ENCODE assay signal across 14 cellular contexts in genomic region chr11:76408171-76408965, GRCh38. TPM values are rescaled to one million over a fixed set of nuclear protein-coding genes. Genes with fewer than 3 reads are reported as not detected.
DNase-seq lines count a peak whose midpoint lies in the region; ATAC-seq and TF ChIP-seq lines count a peak whose summit lies in the region.
"Had no signal": no experiment of that assay in that cellular context is flagged by ENCODE, and none has a peak within 500 bp of the region (broad histone marks: within the 10 kb centered on the region; RNA-seq: fewer than 3 reads in every experiment).

No MANE protein-coding gene starts in this region.

- H3K9me3 ChIP-seq in neuronal stem cell (replicated peaks in 1 of 2; ENCODE audit: control insufficient read depth in 2 of 2, insufficient read depth in 1 of 2, low read depth in 1 of 2, low read length in 2 of 2) (no peaks in the 10 kb centered on the region), osteoblast (ENCODE audit: low read depth, low read length) (no peaks in the 10 kb centered on the region), mucosa of descending colon (no peaks in the 10 kb centered on the region)
- H3K9me3 ChIP-seq: A549, gastrocnemius medialis, upper lobe of right lung had no signal

- ATAC-seq in mucosa of descending colon = no peak
- ATAC-seq: A549, gastrocnemius medialis, upper lobe of right lung had no signal

- H2BK120ac ChIP-seq in neuronal stem cell (ENCODE audit: low read depth, low read length) = no peak overlapping the region

- no peak overlapping the region for H3K14ac ChIP-seq in neuronal stem cell (ENCODE audit: low read length)

- H2AFZ ChIP-seq in neuronal stem cell (ENCODE audit: low read length) (peak overlapping the region; percentile 80), osteoblast (ENCODE audit: low read length) (no peak overlapping the region)

- H4K8ac ChIP-seq in neuronal stem cell (ENCODE audit: low read depth, low read length) = no peak overlapping the region

- H3K23ac ChIP-seq in neuronal stem cell (ENCODE audit: low read depth, low read length, poor library complexity) = no peak overlapping the region

- intact Hi-C loops in mucosa of descending colon (cut with DNase I, micrococcal nuclease) = no loop called here

- H3K27ac ChIP-seq in neuronal stem cell (replicated peaks; ENCODE audit: low read length) = no peak overlapping the region
- no peak overlapping the region for H3K27ac ChIP-seq in osteoblast (ENCODE audit: low read depth, low read length)
- H3K27ac ChIP-seq: A549, gastrocnemius medialis, upper lobe of right lung had no signal

- H3K4me2 ChIP-seq in neuronal stem cell (ENCODE audit: insufficient read depth, low read length, poor library complexity, severe bottlenecking) = no peak overlapping the region
- no peak overlapping the region for H3K4me2 ChIP-seq in osteoblast (ENCODE audit: insufficient read depth, low read length)
- H3K4me2 ChIP-seq: A549 had no signal

- no peak overlapping the region for H3K4ac ChIP-seq in neuronal stem cell (ENCODE audit: low read length)

- H2BK15ac ChIP-seq in neuronal stem cell (ENCODE audit: low read length) = no peak overlapping the region

- H3K79me2 ChIP-seq in osteoblast (ENCODE audit: insufficient read depth, low read length) = no peaks in the 10 kb centered on the region

- no peak overlapping the region for H3K18ac ChIP-seq in neuronal stem cell (ENCODE audit: low read length)

- H2BK5ac ChIP-seq in neuronal stem cell (ENCODE audit: low read length) = no peak overlapping the region

- H4K20me1 ChIP-seq in osteoblast (ENCODE audit: insufficient read depth, low read length) = no peaks in the 10 kb centered on the region

- H4K91ac ChIP-seq in neuronal stem cell (ENCODE audit: low read depth, low read length, poor library complexity) = no peak overlapping the region

- H3K36me3 ChIP-seq in neuronal stem cell (replicated peaks in 1 of 2; ENCODE audit: control insufficient read depth in 2 of 2, insufficient read depth in 2 of 2, low read length in 2 of 2) (no peaks in the 10 kb centered on the region), osteoblast (ENCODE audit: insufficient read depth, low read length) (no peaks in the 10 kb centered on the region), mucosa of descending colon (ENCODE audit: low read depth) (no peaks in the 10 kb centered on the region)
- H3K36me3 ChIP-seq: gastrocnemius medialis, upper lobe of right lung had no signal

- no CpG with 5 or more reads among the region's 7 CpGs for WGBS in neuronal stem cell (ENCODE audit: extremely low coverage in 2 of 2, insufficient read length in 2 of 2, insufficient replicate concordance in 1 of 2), 2 donors

- H3K4me1 ChIP-seq in neuronal stem cell (ENCODE audit: control insufficient read depth in 2 of 2, insufficient read depth in 1 of 2, low read depth in 1 of 2, low read length in 2 of 2) (peaks cover 5 to 7% of the 10 kb centered on the region in 2 donors), osteoblast (ENCODE audit: insufficient read depth, low read length) (no peaks in the 10 kb centered on the region), mucosa of descending colon (ENCODE audit: low read depth) (no peaks in the 10 kb centered on the region)
- H3K4me1 ChIP-seq: A549, gastrocnemius medialis, upper lobe of right lung had no signal

- no peaks in the 10 kb centered on the region for H3K79me1 ChIP-seq in neuronal stem cell (ENCODE audit: low read depth, low read length)

- H3K4me3 ChIP-seq in neuronal stem cell (ENCODE audit: low read length in 2 of 2) (peak overlapping the region in 1 of 2 donors; percentile 10), osteoblast (ENCODE audit: insufficient read depth, low read length) (no peak overlapping the region), mucosa of descending colon (no peak overlapping the region)
- H3K4me3 ChIP-seq: A549, gastrocnemius medialis, upper lobe of right lung had no signal

- no peak for TF ChIP-seq CTCF in osteoblast (IDR thresholded peaks at IDR 0.05; ENCODE audit: extremely low read depth, low read depth, low read length)
- TF ChIP-seq CTCF in mucosa of descending colon (IDR thresholded peaks at IDR 0.05) = no peak

- H3K9ac ChIP-seq in neuronal stem cell (ENCODE audit: low read depth, low read length, poor library complexity) = no peak overlapping the region

- H3K27me3 ChIP-seq in neuronal stem cell (ENCODE audit: control insufficient read depth in 3 of 3, insufficient read depth in 3 of 3, low read depth in 1 of 3, low read length in 3 of 3) (no peaks in the 10 kb centered on the region), osteoblast (ENCODE audit: insufficient read depth, low read length) (peaks cover 17% of the 10 kb centered on the region)
- H3K27me3 ChIP-seq: gastrocnemius medialis, upper lobe of right lung had no signal

- DNase-seq in NCI-H2107 (lab: John Stamatoyannopoulos, UW) (peak; percentile 3), NCI-H2107 treated with DMSO at 0.1 percent for 48 hours (lab: John Stamatoyannopoulos, UW; ENCODE audit: unreplicated experiment) (no peak), NCI-H2081 (lab: John Stamatoyannopoulos, UW) (peak; percentile 42 to 84), cerebellar cortex (ENCODE audit: low spot score) (peak; percentile 15), neuronal stem cell (ENCODE audit: low spot score) (no peak), osteoblast (ENCODE audit: insufficient read length, low spot score, missing footprints) (no peak), mucosa of descending colon (no peak)
- DNase-seq in activated CD8-positive, alpha-beta memory T cell treated with anti-CD3 and anti-CD28 coated beads, Interleukin-2, amount 50 U/mL, for 48 hours = no peak
- DNase-seq: activated CD8-positive, alpha-beta memory T cell treated with anti-CD3 and anti-CD28 coated beads, Interleukin-2, amount 50 U/mL, for 4 hours; EL; gastrocnemius medialis; MM.1S; upper lobe of right lung had no signal

- no peak overlapping the region for H2BK12ac ChIP-seq in neuronal stem cell (ENCODE audit: low read length)

- H2AK5ac ChIP-seq in neuronal stem cell (ENCODE audit: low read depth, low read length) = no peak overlapping the region

RNA-seq across cellular contexts. Expression of gene GVQW3, which starts 27.2 kb away (rescaled TPM):
- polyA plus RNA-seq in neuronal stem cell (2013, experiment 1 of 2) = 8.2 TPM
- 9.1 TPM for polyA plus RNA-seq in neuronal stem cell (2013, experiment 2 of 2)
- total RNA-seq in osteoblast (2.9 and 3.2 TPM in 2 replicates), mucosa of descending colon (1 to 10 TPM; 3.3 to 4.7 (median 3.5) TPM)

RNA-seq across cellular contexts. Expression of gene THAP12, which starts 27.4 kb away (rescaled TPM):
- polyA plus RNA-seq in neuronal stem cell (2013, experiment 1 of 2) = 48.7 TPM
- polyA plus RNA-seq in neuronal stem cell (2013, experiment 2 of 2) = 47.2 TPM
- total RNA-seq in osteoblast = 44.5 and 47.7 TPM in 2 replicates
- 10 to 100 TPM; 33.5 to 48.1 (median 35.2) TPM for total RNA-seq in mucosa of descending colon

RNA-seq across cellular contexts. Expression of gene EMSY, which starts 36.5 kb away (rescaled TPM):
- 43.6 TPM for polyA plus RNA-seq in neuronal stem cell (2013, experiment 1 of 2)
- 40.1 TPM for polyA plus RNA-seq in neuronal stem cell (2013, experiment 2 of 2)
- total RNA-seq in osteoblast (17.4 and 20.3 TPM in 2 replicates), mucosa of descending colon (10 to 100 TPM; 23.2 to 31.0 (median 25.0) TPM)

Comparison
In these comparisons a context has a peak if more than half of its experiments do, and no peak if none do; other contexts are left out.
1. DNase-seq: peak in NCI-H2107 (single experiment), NCI-H2081 (2 of 2) and cerebellar cortex (single experiment); none in NCI-H2107 treated with DMSO at 0.1 percent for 48 hours (single experiment), neuronal stem cell (single experiment), activated CD8-positive, alpha-beta memory T cell treated with anti-CD3 and anti-CD28 coated beads, Interleukin-2, amount 50 U/mL, for 48 hours (single experiment), osteoblast (single experiment) and mucosa of descending colon (0 of 3).